In genomic region chr17:1229891-1230571, GRCh38 we compare ENCODE assay signal across 9 cellular contexts. TPM values are rescaled to one million over a fixed set of nuclear protein-coding genes. Genes with fewer than 3 reads are reported as not detected.
DNase-seq lines count a peak whose midpoint lies in the region; ATAC-seq, FAIRE-seq and TF ChIP-seq lines count a peak whose summit lies in the region.
"Had no signal": no experiment of that assay in that cellular context is flagged by ENCODE, and none has a peak within 500 bp of the region (broad histone marks: within the 10 kb centered on the region; RNA-seq: fewer than 3 reads in every experiment).

No MANE protein-coding gene starts in this region.

- 3% methylated on average over 44 of the region's 59 CpGs for WGBS in GM12878 (ENCODE audit: insufficient coverage, insufficient replicate concordance, low lambda C conversion rate, missing lambda C conversion rate)
- 18 to 27% methylated on average over 24 to 56 of the region's 59 CpGs for WGBS in body of pancreas, 2 donors

- TF ChIP-seq POLR2A in GM12878 (IDR thresholded peaks at IDR 0.05; ENCODE audit: low read depth, low read length): no peak
- no peak for TF ChIP-seq POLR2A in body of pancreas (IDR thresholded peaks at IDR 0.05)

- H3K27ac ChIP-seq in BLaER1 (no peak overlapping the region), HEK293 (ENCODE audit: extremely low read depth, low read depth, low read length) (peak overlapping the region; percentile 90; the same call in 1 of the 2 replicates), GM12878 (ENCODE audit: control insufficient read depth, insufficient read depth) (peak overlapping the region; percentile 82; the same call in 1 of the 2 replicates), body of pancreas (peak overlapping the region in 1 of 4 donors; percentile 51)

- H3K27me3 Mint-ChIP-seq in neural crest cell (ENCODE audit: low read depth): peaks cover 78% of the 10 kb centered on the region

- RAD21 ChIA-PET in GM12878 (lab: Charles Lee; ENCODE audit: unreplicated experiment): interaction anchor here (1.0 to 5.1 kb wide), 9 partner anchors 16 to 107 kb away, joined by 3 to 50 read pairs (median 12); no protein-coding TSS in a partner anchor

- peaks cover 23% of the 10 kb centered on the region for H3K4me1 Mint-ChIP-seq in neural crest cell

- H3K9me3 Mint-ChIP-seq in neural crest cell: no peaks in the 10 kb centered on the region

- no peak for TF ChIP-seq RAD21 in GM12878 (IDR thresholded peaks at IDR 0.05; ENCODE audit: insufficient read depth, low read depth, low read length)

- intact Hi-C loops in GM12878 (cut with micrococcal nuclease; ENCODE audit: unreplicated experiment): loop anchor here (5.0 kb wide), 1 partner anchor 48 kb away; no protein-coding TSS in a partner anchor
- intact Hi-C loops in body of pancreas (cut with DNase I): no loop called here

- H3K9ac ChIP-seq in BLaER1 (peak overlapping the region; percentile 74; the same call in 1 of the 2 replicates), GM12878 (ENCODE audit: control insufficient read depth, insufficient read depth, low read length) (peak overlapping the region; percentile 48)

- H3K4me1 ChIP-seq in BLaER1 (peaks cover 26% of the 10 kb centered on the region), HEK293 (ENCODE audit: control insufficient read depth, insufficient read depth, low read length) (peaks cover 6% of the 10 kb centered on the region), GM12878 (ENCODE audit: control insufficient read depth, insufficient read depth, low read length) (peaks cover 13% of the 10 kb centered on the region), body of pancreas (peaks cover 24% of the 10 kb centered on the region)

- POLR2A ChIA-PET in HEK293 (lab: Yijun Ruan, JAX) (interaction anchor here (0.7 to 1.9 kb wide), 8 partner anchors 9 to 287 kb away, joined by 3 to 5 read pairs (median 4); no protein-coding TSS in a partner anchor), GM12878 (lab: Charles Lee) (interaction anchor here (1.1 to 3.8 kb wide), 10 partner anchors 9 to 64 kb away, joined by 3 to 24 read pairs (median 8); no protein-coding TSS in a partner anchor)

- peak overlapping the region; percentile 97 for H3K4me2 ChIP-seq in BLaER1
- H3K4me2 ChIP-seq in GM12878 (ENCODE audit: control insufficient read depth, insufficient read depth): peak overlapping the region; percentile 96

- peak overlapping the region; percentile 77 for H2AFZ ChIP-seq in GM12878 (ENCODE audit: control insufficient read depth, low read depth, low read length)

- peaks cover 3% of the 10 kb centered on the region for H3K36me3 Mint-ChIP-seq in neural crest cell (ENCODE audit: low read depth)

- no peak for DNase-seq in GM12878 (ENCODE audit: low read depth, low spot score)
- no peak for DNase-seq in neural crest cell (ENCODE audit: low read depth, low spot score)
- no peak for DNase-seq in DMS79 treated with DMSO at 0.1 percent for 48 hours (lab: John Stamatoyannopoulos, UW)
- DNase-seq in body of pancreas: no peak

- no peaks in the 10 kb centered on the region for H3K9me3 ChIP-seq in BLaER1
- no peaks in the 10 kb centered on the region for H3K9me3 ChIP-seq in HEK293 (ENCODE audit: control insufficient read depth, insufficient read depth, low read depth, low read length)
- no peaks in the 10 kb centered on the region for H3K9me3 ChIP-seq in GM12878 (replicated peaks; ENCODE audit: control insufficient read depth, insufficient read depth, low read length)
- no peaks in the 10 kb centered on the region for H3K9me3 ChIP-seq in body of pancreas

- CTCF ChIA-PET in HEK293 (lab: Yijun Ruan, JAX): interaction anchor here (0.7 to 1.3 kb wide), 3 partner anchors 12 to 311 kb away, joined by 3 to 4 read pairs (median 3); no protein-coding TSS in a partner anchor
- CTCF ChIA-PET in GM12878 (lab: Yijun Ruan, JAX): interaction anchor here (0.9 to 4.0 kb wide), 7 partner anchors 10 to 487 kb away, joined by 3 to 41 read pairs (median 5); no protein-coding TSS in a partner anchor

- BruUV-seq in GM12878 (replicated peaks; lab: Mats Ljungman, UMichigan): TSS peak; percentile 66

- peaks cover 41% of the 10 kb centered on the region for H4K20me1 ChIP-seq in BLaER1
- H4K20me1 ChIP-seq in GM12878 (ENCODE audit: control insufficient read depth, insufficient read depth): no peaks in the 10 kb centered on the region

- H3K4me3 ChIP-seq in BLaER1: peak overlapping the region; percentile 82
- H3K4me3 ChIP-seq in HEK293 (ENCODE audit: low read depth, low read length): peak overlapping the region; percentile 67
- H3K4me3 ChIP-seq in GM12878: peak overlapping the region; percentile 94; the same call in 1 of the 2 replicates
- H3K4me3 ChIP-seq in body of pancreas: peak overlapping the region in 1 of 2 donors; percentile 29

- in situ Hi-C loops in GM12878 (cut with MboI): no loop called here

- SMC1A ChIA-PET in GM12878 (lab: Charles Lee; ENCODE audit: uncharacterized antibody, unreplicated experiment): interaction anchor here (0.9 to 5.0 kb wide), 7 partner anchors 12 to 48 kb away, joined by 3 to 35 read pairs (median 17); no protein-coding TSS in a partner anchor

- FAIRE-seq in GM12878 (lab: Jason Lieb, UNC): no peak

- peak overlapping the region; percentile 84 for H3K4me3 Mint-ChIP-seq in neural crest cell

- no peak for TF ChIP-seq CTCF in HEK293 (tag by site-specific recombination; IDR thresholded peaks at IDR 0.05)
- no peak for TF ChIP-seq CTCF in GM12878 (IDR thresholded peaks at IDR 0.05 in 2 of 3, conservative IDR thresholded peaks at IDR 0.05 in 1 of 3; ENCODE audit: control insufficient read depth in 2 of 3, extremely low read depth in 1 of 3, insufficient read depth in 1 of 3, low read depth in 3 of 3, low read length in 3 of 3)
- TF ChIP-seq CTCF in neural crest cell (conservative IDR thresholded peaks at IDR 0.05): no peak
- TF ChIP-seq CTCF in body of pancreas (IDR thresholded peaks at IDR 0.05): no peak

- H3K36me3 ChIP-seq in BLaER1: peaks cover 7% of the 10 kb centered on the region; the same call in 1 of the 2 replicates
- peaks cover 0 to 14% of the 10 kb centered on the region in 2 experiments; a peak in 2 of 3 replicates for H3K36me3 ChIP-seq in HEK293 (ENCODE audit: control insufficient read depth in 2 of 2, insufficient read depth in 1 of 2, low read length in 2 of 2)
- peaks cover 6 to 10% of the 10 kb centered on the region in 2 experiments for H3K36me3 ChIP-seq in GM12878 (ENCODE audit: control insufficient read depth in 2 of 2, insufficient read depth in 2 of 2, low read length in 1 of 2)
- no peaks in the 10 kb centered on the region for H3K36me3 ChIP-seq in body of pancreas (replicated peaks in 1 of 2; ENCODE audit: insufficient read depth in 1 of 2, low read depth in 2 of 2)

- no peak for ATAC-seq in GM12878
- ATAC-seq in GM19467 (IDR thresholded peaks at IDR 0.05; ENCODE audit: unreplicated experiment): no peak
- ATAC-seq in body of pancreas: no peak
- ATAC-seq in HG02981 (IDR thresholded peaks at IDR 0.05; ENCODE audit: unreplicated experiment): no peak

- H3K27me3 ChIP-seq in BLaER1 (peaks cover 65% of the 10 kb centered on the region), GM12878 (replicated peaks in 1 of 2; ENCODE audit: control insufficient read depth in 2 of 2, insufficient read depth in 2 of 2, low read length in 1 of 2) (no peaks in the 10 kb centered on the region), body of pancreas (peaks cover 0 to 32% of the 10 kb centered on the region in 2 donors)

- H3K27ac Mint-ChIP-seq in neural crest cell (ENCODE audit: unreplicated experiment): no peak overlapping the region

- TF ChIP-seq EP300 in GM12878 (IDR thresholded peaks at IDR 0.05; ENCODE audit: borderline replicate concordance in 1 of 2, control insufficient read depth in 1 of 2, low read depth in 2 of 2, low read length in 2 of 2): no peak

- H3K79me2 ChIP-seq in GM12878 (ENCODE audit: control insufficient read depth, insufficient read depth, low read length): peaks cover 49% of the 10 kb centered on the region

RNA-seq across cellular contexts. Expression of gene BHLHA9, which starts 40.2 kb away (rescaled TPM):
- not detected in 2 replicates for total RNA-seq in GM12878 (2013; cell fraction: nucleolus; rRNA removed)
- total RNA-seq in GM12878 (2014; rRNA removed): not detected in 2 replicates
- not detected in 2 replicates for total RNA-seq in GM12878 (2014; rRNA removed; fragmentation: Illumina TruSeq; extraction: Trizol)
- total RNA-seq in GM12878 (2021): not detected in 2 replicates
- not detected for polyA plus RNA-seq in GM12878 (2011; ENCODE audit: low read depth)
- polyA plus RNA-seq in GM12878 (2011; rRNA removed): not detected in 2 replicates
- polyA plus RNA-seq in GM12878 (2011; cell fraction: cytosol; rRNA removed): not detected in 2 replicates
- not detected in 2 replicates for polyA plus RNA-seq in GM12878 (2011; cell fraction: nucleus; rRNA removed)
- polyA plus RNA-seq in GM12878 (2012): not detected in 2 replicates
- not detected in 2 replicates for polyA plus RNA-seq in GM12878 (2014; fragmentation: Illumina TruSeq; extraction: Trizol)
- not detected for polyA plus RNA-seq in GM12878 (2014; fragmentation: Nextera tagmentation; extraction: Ambion mirVana)
- polyA plus RNA-seq in GM12878 (2014; rRNA removed): not detected in 2 replicates
- polyA plus RNA-seq in GM12878 (2016; fragmentation: Nextera tagmentation; extraction: Ambion mirVana): not detected
- not detected in 2 replicates for polyA minus RNA-seq in GM12878 (2011; rRNA and poly(A)+ RNA removed)
- not detected in 2 replicates for polyA minus RNA-seq in GM12878 (2011; cell fraction: cytosol; rRNA and poly(A)+ RNA removed)
- not detected in 2 replicates for polyA minus RNA-seq in GM12878 (2011; cell fraction: nucleus; rRNA and poly(A)+ RNA removed)
- not detected in 2 replicates for total RNA-seq in neural crest cell
- not detected for total RNA-seq in body of pancreas
- total RNA-seq: occipital lobe had no signal

RNA-seq across cellular contexts. Expression of gene TRARG1, which starts 49.4 kb away (rescaled TPM):
- total RNA-seq in GM12878 (2013; cell fraction: nucleolus; rRNA removed): not detected in 2 replicates
- total RNA-seq in GM12878 (2014; rRNA removed): not detected in 2 replicates
- not detected in 2 replicates for total RNA-seq in GM12878 (2014; rRNA removed; fragmentation: Illumina TruSeq; extraction: Trizol)
- total RNA-seq in GM12878 (2021): not detected in 2 replicates
- not detected for polyA plus RNA-seq in GM12878 (2011; ENCODE audit: low read depth)
- not detected in 2 replicates for polyA plus RNA-seq in GM12878 (2011; rRNA removed)
- polyA plus RNA-seq in GM12878 (2011; cell fraction: cytosol; rRNA removed): not detected in 2 replicates
- not detected in 2 replicates for polyA plus RNA-seq in GM12878 (2011; cell fraction: nucleus; rRNA removed)
- 0.03 and 0.08 TPM in 2 replicates for polyA plus RNA-seq in GM12878 (2012)
- polyA plus RNA-seq in GM12878 (2014; fragmentation: Illumina TruSeq; extraction: Trizol): not detected in 2 replicates
- polyA plus RNA-seq in GM12878 (2014; fragmentation: Nextera tagmentation; extraction: Ambion mirVana): not detected
- polyA plus RNA-seq in GM12878 (2014; rRNA removed): not detected in 2 replicates
- not detected for polyA plus RNA-seq in GM12878 (2016; fragmentation: Nextera tagmentation; extraction: Ambion mirVana)
- polyA minus RNA-seq in GM12878 (2011; rRNA and poly(A)+ RNA removed): not detected in 2 replicates
- polyA minus RNA-seq in GM12878 (2011; cell fraction: cytosol; rRNA and poly(A)+ RNA removed): not detected in 2 replicates
- not detected in 2 replicates for polyA minus RNA-seq in GM12878 (2011; cell fraction: nucleus; rRNA and poly(A)+ RNA removed)
- 0.07 and 0.18 TPM in 2 replicates for total RNA-seq in neural crest cell
- total RNA-seq in body of pancreas: 10 to 100 TPM in 1 of 2 donors, 1 to 10 TPM in 1; 1.0 to 23.4 TPM
- total RNA-seq: occipital lobe had no signal

RNA-seq across cellular contexts. Expression of gene ABR, which starts 50.2 kb away (rescaled TPM):
- 192 and 258 TPM in 2 replicates for total RNA-seq in GM12878 (2013; cell fraction: nucleolus; rRNA removed)
- total RNA-seq in GM12878 (2014; rRNA removed) (35.6 and 49.4 TPM in 2 replicates), GM12878 (2014; rRNA removed; fragmentation: Illumina TruSeq; extraction: Trizol) (20.8 and 24.4 TPM in 2 replicates), GM12878 (2021) (101 and 112 TPM in 2 replicates), neural crest cell (57.4 and 59.7 TPM in 2 replicates), body of pancreas (10 to 100 TPM; 32.4 to 46.8 TPM)
- 36.8 TPM for polyA plus RNA-seq in GM12878 (2011; ENCODE audit: low read depth)
- polyA plus RNA-seq in GM12878 (2011; rRNA removed) (17.6 and 41.4 TPM in 2 replicates), GM12878 (2014; fragmentation: Illumina TruSeq; extraction: Trizol) (39.5 and 40.5 TPM in 2 replicates), GM12878 (2014; fragmentation: Nextera tagmentation; extraction: Ambion mirVana) (1 to 10 TPM; 1.4 to 2.5 TPM), GM12878 (2014; rRNA removed) (38.6 and 53.1 TPM in 2 replicates), GM12878 (2016; fragmentation: Nextera tagmentation; extraction: Ambion mirVana) (10 to 100 TPM; 16.5 to 21.4 TPM)
- 34.7 and 44.4 TPM in 2 replicates for polyA plus RNA-seq in GM12878 (2011; cell fraction: cytosol; rRNA removed)
- polyA plus RNA-seq in GM12878 (2011; cell fraction: nucleus; rRNA removed): 238 and 247 TPM in 2 replicates
- polyA plus RNA-seq in GM12878 (2012): 50.4 and 62.8 TPM in 2 replicates
- polyA minus RNA-seq in GM12878 (2011; rRNA and poly(A)+ RNA removed): 41.5 and 66.5 TPM in 2 replicates
- 31.5 and 37.0 TPM in 2 replicates for polyA minus RNA-seq in GM12878 (2011; cell fraction: cytosol; rRNA and poly(A)+ RNA removed)
- 61.5 and 95.8 TPM in 2 replicates for polyA minus RNA-seq in GM12878 (2011; cell fraction: nucleus; rRNA and poly(A)+ RNA removed)
